In genomic region chr2:137729305-137729704, GRCh38 we compare ENCODE assay signal across 14 cellular contexts.
DNase-seq lines count a peak whose midpoint lies in the region; ATAC-seq, FAIRE-seq and TF ChIP-seq lines count a peak whose summit lies in the region.
"Had no signal": no experiment of that assay in that cellular context is flagged by ENCODE, and none has a peak within 500 bp of the region (broad histone marks: within the 10 kb centered on the region; RNA-seq: fewer than 3 reads in every experiment).

No MANE protein-coding gene starts in this region.

- H4K8ac ChIP-seq in H1 (ENCODE audit: extremely low read depth, insufficient read depth, low read length) (no peak overlapping the region), mesendoderm (ENCODE audit: low read depth, low read length) (no peak overlapping the region)

- H3K23ac ChIP-seq in H1 (ENCODE audit: insufficient read length) (no peak overlapping the region), mesendoderm (ENCODE audit: low read length) (no peak overlapping the region)

- TF ChIP-seq EP300 in Ishikawa (IDR thresholded peaks at IDR 0.05; ENCODE audit: borderline replicate concordance): no peak
- no peak for TF ChIP-seq EP300 in H1 (IDR thresholded peaks at IDR 0.05; ENCODE audit: borderline replicate concordance in 1 of 2, low read depth in 2 of 2, low read length in 2 of 2)

- no peak overlapping the region for H3K4me2 ChIP-seq in H1 (ENCODE audit: insufficient read depth in 1 of 2, low read depth in 2 of 2, low read length in 2 of 2)
- no peak overlapping the region for H3K4me2 ChIP-seq in mesendoderm (ENCODE audit: low read length)
- H3K4me2 ChIP-seq: GM23338 had no signal

- 0 out of 4 replicates have a peak, but pooled peaks cover 0 to 2% of the 10 kb centered on the region in 2 experiments for H3K9me3 ChIP-seq in H1 (ENCODE audit: insufficient read depth in 2 of 2, low read depth in 1 of 2, low read length in 1 of 2)
- peaks cover 0 to 27% (median 6%) of the 10 kb centered on the region in 11 donors for H3K9me3 ChIP-seq in heart right ventricle

- H3K4me1 ChIP-seq in H1 (replicated peaks in 1 of 4; ENCODE audit: control insufficient read depth in 3 of 4, insufficient read depth in 4 of 4, low read length in 3 of 4) (peaks cover 0 to 6% (median under 1%) of the 10 kb centered on the region in 4 experiments; a peak in 4 of 7 replicates), mesendoderm (ENCODE audit: control insufficient read depth, low read depth, low read length) (no peaks in the 10 kb centered on the region), heart right ventricle (no peaks in the 10 kb centered on the region), foreskin keratinocyte (no peaks in the 10 kb centered on the region)

- no peak overlapping the region for H3K27ac ChIP-seq in H1 (ENCODE audit: low read depth, low read length)
- H3K27ac ChIP-seq in mesendoderm (ENCODE audit: low read depth, low read length): no peak overlapping the region
- H3K27ac ChIP-seq in heart right ventricle: no peak overlapping the region
- H3K27ac ChIP-seq in foreskin keratinocyte: no peak overlapping the region

- H2BK20ac ChIP-seq in H1 (ENCODE audit: low read length): no peak overlapping the region

- no peak for TF ChIP-seq POLR2A in H1 (IDR thresholded peaks at IDR 0.05; ENCODE audit: control extremely low read depth in 1 of 2, low read depth in 2 of 2, low read length in 2 of 2)

- H3K4ac ChIP-seq in H1 (replicated peaks; ENCODE audit: insufficient read length, low read depth, low read length) (no peak overlapping the region), mesendoderm (ENCODE audit: low read depth, low read length) (no peak overlapping the region)

- DNase-seq in NCI-H345 treated with DMSO at 0.1 percent for 48 hours (lab: John Stamatoyannopoulos, UW; ENCODE audit: unreplicated experiment) (peak; percentile 18), H1 (ENCODE audit: low read depth in 1 of 2, low spot score in 2 of 2) (no peak), mesendoderm (peak; percentile 9), heart right ventricle (no peak), CD1c-positive myeloid dendritic cell (ENCODE audit: extremely low spot score) (no peak), foreskin keratinocyte (no peak)
- DNase-seq: C1 segment of cervical spinal cord; CD4-positive, alpha-beta memory T cell; DMS79; H9 had no signal

- FAIRE-seq in H1 (lab: Jason Lieb, UNC): peak; percentile 58
- FAIRE-seq: A204.1, GM12891 had no signal

- H3K9ac ChIP-seq in H1 (replicated peaks in 1 of 4; ENCODE audit: extremely low read depth in 1 of 4, low read depth in 3 of 4, low read length in 3 of 4): no peak overlapping the region
- H3K9ac ChIP-seq in mesendoderm (ENCODE audit: low read length): no peak overlapping the region

- H3K14ac ChIP-seq in H1 (ENCODE audit: insufficient read length): no peak overlapping the region

- no peak overlapping the region for H2BK12ac ChIP-seq in H1 (ENCODE audit: low read depth, low read length)

- no peak overlapping the region for H4K91ac ChIP-seq in H1 (replicated peaks; ENCODE audit: insufficient read length, low read length)

- H3K23me2 ChIP-seq in H1 (ENCODE audit: low read depth, low read length): no peaks in the 10 kb centered on the region

- H3K27me3 ChIP-seq in H1 (replicated peaks in 1 of 4; ENCODE audit: control insufficient read depth in 3 of 4, extremely low read depth in 1 of 4, insufficient read depth in 3 of 4, low read length in 3 of 4) (no peaks in the 10 kb centered on the region), mesendoderm (ENCODE audit: insufficient read depth, low read length, poor library complexity) (no peaks in the 10 kb centered on the region), heart right ventricle (no peaks in the 10 kb centered on the region), foreskin keratinocyte (no peaks in the 10 kb centered on the region)

- ATAC-seq in heart right ventricle (no peak), foreskin keratinocyte (no peak)
- ATAC-seq: GM23338 had no signal

- no peak for TF ChIP-seq CTCF in H1 (IDR thresholded peaks at IDR 0.05; ENCODE audit: control extremely low read depth in 1 of 3, insufficient read depth in 1 of 3, low read depth in 1 of 3, low read length in 3 of 3)
- no peak for TF ChIP-seq CTCF in heart right ventricle (IDR thresholded peaks at IDR 0.05)
- no peak for TF ChIP-seq CTCF in foreskin keratinocyte (conservative IDR thresholded peaks at IDR 0.05)

- H3K79me1 ChIP-seq in H1 (ENCODE audit: low read depth, low read length): no peaks in the 10 kb centered on the region
- no peaks in the 10 kb centered on the region for H3K79me1 ChIP-seq in mesendoderm (ENCODE audit: low read length)

- no peak overlapping the region for H4K5ac ChIP-seq in H1 (ENCODE audit: insufficient read length, low read depth, low read length)
- H4K5ac ChIP-seq in mesendoderm (ENCODE audit: low read length): no peak overlapping the region

- H2BK15ac ChIP-seq in H1 (ENCODE audit: low read length) (no peak overlapping the region), mesendoderm (replicated peaks; ENCODE audit: low read depth) (no peak overlapping the region)

- H2AFZ ChIP-seq in H1 (ENCODE audit: low read length): no peak overlapping the region
- H2AFZ ChIP-seq: GM23338 had no signal

- H3K18ac ChIP-seq in H1 (ENCODE audit: extremely low read depth, low read length): no peak overlapping the region
- no peak overlapping the region for H3K18ac ChIP-seq in mesendoderm (ENCODE audit: low read length)

- WGBS in H1 (ENCODE audit: extremely low coverage in 1 of 2, insufficient coverage in 1 of 2, insufficient read length in 1 of 2, insufficient replicate concordance in 2 of 2, low coverage in 1 of 2, low lambda C conversion rate in 2 of 2, missing lambda C conversion rate in 1 of 2), 2 experiments: 65% methylated on average over 3 of the region's 3 CpGs; no CpG with 5 or more reads in 1 of the 2 experiments
- WGBS in mesendoderm (ENCODE audit: extremely low coverage, insufficient coverage, low lambda C conversion rate): no CpG with 5 or more reads among the region's 3 CpGs
- 49 to 76% methylated on average over 3 of the region's 3 CpGs for WGBS in heart right ventricle, 2 donors

- no peaks in the 10 kb centered on the region for H3K79me2 ChIP-seq in H1 (ENCODE audit: control insufficient read depth in 1 of 2, insufficient read depth in 2 of 2, low read length in 2 of 2)
- no peaks in the 10 kb centered on the region for H3K79me2 ChIP-seq in mesendoderm (ENCODE audit: control insufficient read depth, insufficient read depth, low read length)

- H3K4me3 ChIP-seq in H1 (ENCODE audit: extremely low read depth in 1 of 4, insufficient read depth in 2 of 4, low read depth in 3 of 4, low read length in 4 of 4) (no peak overlapping the region), mesendoderm (ENCODE audit: low read length) (no peak overlapping the region), heart right ventricle (no peak overlapping the region)
- H3K4me3 ChIP-seq: GM23338 had no signal

- H2BK5ac ChIP-seq in H1 (ENCODE audit: low read depth, low read length) (no peak overlapping the region), mesendoderm (ENCODE audit: low read length) (no peak overlapping the region)

- no peak for TF ChIP-seq RAD21 in Ishikawa (IDR thresholded peaks at IDR 0.05; ENCODE audit: low read depth)
- TF ChIP-seq RAD21 in H1 (IDR thresholded peaks at IDR 0.05 in 1 of 2, conservative IDR thresholded peaks at IDR 0.05 in 1 of 2; ENCODE audit: low read depth in 2 of 2, low read length in 2 of 2): no peak

- no peaks in the 10 kb centered on the region for H3K36me3 ChIP-seq in H1 (ENCODE audit: control insufficient read depth in 2 of 4, insufficient read depth in 4 of 4, low read length in 3 of 4)
- H3K36me3 ChIP-seq in mesendoderm (ENCODE audit: control insufficient read depth, insufficient read depth, low read length): no peaks in the 10 kb centered on the region
- H3K36me3 ChIP-seq in heart right ventricle: no peaks in the 10 kb centered on the region

- CTCF ChIA-PET in H1 (lab: Charles Lee; ENCODE audit: partially characterized antibody): no interaction called here

- H2BK120ac ChIP-seq in H1 (replicated peaks; ENCODE audit: low read depth, low read length) (no peak overlapping the region), mesendoderm (ENCODE audit: low read depth, low read length) (no peak overlapping the region)

- H3K56ac ChIP-seq in H1 (replicated peaks; ENCODE audit: insufficient read length, low read depth, low read length) (no peak overlapping the region), mesendoderm (ENCODE audit: low read length) (no peak overlapping the region)

- no peak overlapping the region for H2AK5ac ChIP-seq in H1 (ENCODE audit: low read depth, low read length)
- H2AK5ac ChIP-seq in mesendoderm (ENCODE audit: low read length): no peak overlapping the region

- H4K20me1 ChIP-seq in H1 (replicated peaks in 1 of 2; ENCODE audit: control insufficient read depth in 1 of 2, insufficient read depth in 2 of 2, low read length in 2 of 2): no peaks in the 10 kb centered on the region

- intact Hi-C loops in heart right ventricle (cut with DNase I): no loop called here

- POLR2A ChIA-PET in H1 (lab: Charles Lee; ENCODE audit: partially characterized antibody): no interaction called here

TF ChIP-seq in Ishikawa, 13 proteins besides CTCF, POLR2A, EP300 and RAD21:
- TF ChIP-seq TEAD4 (IDR thresholded peaks at IDR 0.05) (0 out of 2 replicates have a peak, but pooled peaks have one; percentile 14), ZBTB7A (IDR thresholded peaks at IDR 0.05; ENCODE audit: low read depth) (no peak), TAF1 (IDR thresholded peaks at IDR 0.05; ENCODE audit: low read depth) (no peak), USF1 (IDR thresholded peaks at IDR 0.05) (no peak), FOXM1 (IDR thresholded peaks at IDR 0.05; ENCODE audit: borderline replicate concordance, low read depth) (no peak)

TF ChIP-seq in H1, 55 proteins besides CTCF, POLR2A, EP300 and RAD21 (continues in another document):
- no peak for TF ChIP-seq SUZ12 (IDR thresholded peaks at IDR 0.05; ENCODE audit: low read length)
- no peak for TF ChIP-seq RXRA (IDR thresholded peaks at IDR 0.05; ENCODE audit: insufficient read depth, low read depth, low read length)

Comparison
In these comparisons a context has a peak if more than half of its experiments do, and no peak if none do; other contexts are left out.
1. DNase-seq: peak in NCI-H345 treated with DMSO at 0.1 percent for 48 hours (single experiment) and mesendoderm (single experiment); none in H1 (0 of 2), heart right ventricle (0 of 2), CD1c-positive myeloid dendritic cell (single experiment) and foreskin keratinocyte (0 of 2).